ENCODE assay signal across 11 cellular contexts in genomic region chr1:116951175-116951935, GRCh38. TPM values are rescaled to one million over a fixed set of nuclear protein-coding genes. Genes with fewer than 3 reads are reported as not detected.
DNase-seq lines count a peak whose midpoint lies in the region; ATAC-seq and TF ChIP-seq lines count a peak whose summit lies in the region.
"Had no signal": no experiment of that assay in that cellular context is flagged by ENCODE, and none has a peak within 500 bp of the region (broad histone marks: within the 10 kb centered on the region; RNA-seq: fewer than 3 reads in every experiment).

No MANE protein-coding gene starts in this region.

- POLR2A ChIA-PET in activated CD4-positive, alpha-beta memory T cell treated with anti-CD3 and anti-CD28 coated beads for 36 hours (lab: Charles Lee), result no interaction called here

- H3K9me3 Mint-ChIP-seq in activated CD4-positive, alpha-beta memory T cell treated with anti-CD3 and anti-CD28 coated beads for 36 hours, result no peaks in the 10 kb centered on the region
- H3K9me3 Mint-ChIP-seq: central memory CD8-positive, alpha-beta T cell had no signal

- H3K4me2 ChIP-seq in skeletal muscle satellite cell (ENCODE audit: low read length), result peak overlapping the region; percentile 70

- no peaks in the 10 kb centered on the region for H3K4me1 Mint-ChIP-seq in activated CD4-positive, alpha-beta memory T cell treated with anti-CD3 and anti-CD28 coated beads for 36 hours (ENCODE audit: low read depth)
- H3K4me1 Mint-ChIP-seq: central memory CD8-positive, alpha-beta T cell had no signal

- no peaks in the 10 kb centered on the region for H3K36me3 Mint-ChIP-seq in activated CD4-positive, alpha-beta memory T cell treated with anti-CD3 and anti-CD28 coated beads for 36 hours

- H3K27ac Mint-ChIP-seq in activated CD4-positive, alpha-beta memory T cell treated with anti-CD3 and anti-CD28 coated beads for 36 hours, result no peak overlapping the region

- DNase-seq in HFF-Myc (ENCODE audit: extremely low read depth, low read depth), result peak; percentile 24
- DNase-seq in coronary artery (ENCODE audit: low spot score), result no peak
- peak; percentile 57 for DNase-seq in kidney tubule cell (ENCODE audit: low spot score)
- DNase-seq in T-helper 9 cell, result no peak
- no peak for DNase-seq in activated CD4-positive, alpha-beta memory T cell treated with anti-CD3 and anti-CD28 coated beads for 36 hours
- DNase-seq: Calu3, HCEC 1CT had no signal

- peaks cover 19% of the 10 kb centered on the region for H3K4me1 ChIP-seq in skeletal muscle satellite cell (ENCODE audit: control insufficient read depth, insufficient read depth, low read length)

- peak overlapping the region in 1 of 2 donors; percentile 46 for H3K27ac ChIP-seq in coronary artery

- ATAC-seq in GM21367 (IDR thresholded peaks at IDR 0.05; ENCODE audit: unreplicated experiment) (no peak), HG03432 (IDR thresholded peaks at IDR 0.05; ENCODE audit: unreplicated experiment) (no peak)

- no peak overlapping the region for H3K4me3 Mint-ChIP-seq in activated CD4-positive, alpha-beta memory T cell treated with anti-CD3 and anti-CD28 coated beads for 36 hours
- H3K4me3 Mint-ChIP-seq: central memory CD8-positive, alpha-beta T cell had no signal

- CTCF ChIA-PET in activated CD4-positive, alpha-beta memory T cell treated with anti-CD3 and anti-CD28 coated beads for 36 hours (lab: Charles Lee), result interaction anchor here (0.6 kb wide), 1 partner anchor 54 kb away, joined by 3 read pairs; no protein-coding TSS in a partner anchor

- H3K9me3 ChIP-seq in skeletal muscle satellite cell (replicated peaks; ENCODE audit: low read length), result no peaks in the 10 kb centered on the region

- H3K9ac ChIP-seq in skeletal muscle satellite cell (ENCODE audit: low read depth, low read length), result peak overlapping the region; percentile 27

- no peaks in the 10 kb centered on the region for H3K27me3 ChIP-seq in skeletal muscle satellite cell (ENCODE audit: control insufficient read depth, insufficient read depth, low read length)

- TF ChIP-seq CTCF in HFF-Myc (IDR thresholded peaks at IDR 0.05; ENCODE audit: low read depth, low read length, missing control alignments) (no peak), coronary artery (IDR thresholded peaks at IDR 0.05) (no peak)

- no peaks in the 10 kb centered on the region for H3K27me3 Mint-ChIP-seq in activated CD4-positive, alpha-beta memory T cell treated with anti-CD3 and anti-CD28 coated beads for 36 hours
- H3K27me3 Mint-ChIP-seq: central memory CD8-positive, alpha-beta T cell had no signal

- H3K4me3 ChIP-seq in HFF-Myc (replicated peaks; ENCODE audit: low read depth, low read length) (no peak overlapping the region), coronary artery (peak overlapping the region; percentile 39), skeletal muscle satellite cell (ENCODE audit: low read length) (peak overlapping the region; percentile 40)

- intact Hi-C loops in activated CD4-positive, alpha-beta memory T cell treated with anti-CD3 and anti-CD28 coated beads for 36 hours (cut with micrococcal nuclease), result no loop called here

- H3K36me3 ChIP-seq in skeletal muscle satellite cell (ENCODE audit: insufficient read depth, low read length), result no peaks in the 10 kb centered on the region

RNA-seq across cellular contexts. Expression of gene PTGFRN, which starts 41.6 kb away (rescaled TPM):
- total RNA-seq in skeletal muscle satellite cell (2012; rRNA removed), result 26.9 and 32.4 TPM in 2 replicates
- total RNA-seq in activated CD4-positive, alpha-beta memory T cell treated with anti-CD3 and anti-CD28 coated beads for 36 hours, result 10 to 100 TPM; 13.5 to 14.2 TPM

RNA-seq across cellular contexts. Expression of gene CD101, which starts 50.2 kb away (rescaled TPM):
- total RNA-seq in skeletal muscle satellite cell (2012; rRNA removed), result 0.22 TPM in 1 of 2 replicates, not detected in the other
- under 1 TPM; 0.14 to 0.19 TPM for total RNA-seq in activated CD4-positive, alpha-beta memory T cell treated with anti-CD3 and anti-CD28 coated beads for 36 hours

Comparison
In these comparisons a context has a peak if more than half of its experiments do, and no peak if none do; other contexts are left out.
1. DNase-seq: peak in HFF-Myc (single experiment) and kidney tubule cell (single experiment); none in coronary artery (single experiment), T-helper 9 cell (single experiment) and activated CD4-positive, alpha-beta memory T cell treated with anti-CD3 and anti-CD28 coated beads for 36 hours (single experiment).